Comparison of ENCODE assay signal across 9 cellular contexts in the genomic region with DNA sequence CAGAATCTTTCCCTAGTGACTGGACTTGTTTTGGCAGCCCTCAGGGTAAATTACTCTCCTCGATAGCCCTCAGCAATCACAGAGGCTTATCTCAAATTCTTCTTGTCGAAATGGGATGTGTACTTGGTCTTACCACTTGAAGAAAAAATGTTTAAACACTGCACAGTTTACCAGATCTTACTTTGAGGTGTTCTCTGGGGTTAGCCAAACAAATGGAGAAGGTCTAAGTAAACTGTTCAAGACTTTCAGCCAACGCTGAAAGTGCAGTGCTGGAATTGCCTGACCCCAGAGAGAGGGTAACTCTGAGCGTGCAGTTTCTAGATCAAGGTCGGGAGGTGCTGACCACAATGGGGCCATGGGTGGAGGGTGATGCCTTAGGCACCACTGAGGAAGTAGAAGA. TPM values are rescaled to one million over a fixed set of nuclear protein-coding genes. Genes with fewer than 3 reads are reported as not detected.
A peak's percentile ranks its signal among the peaks of the same experiment; 100 is the strongest.
DNase-seq lines count a peak whose midpoint lies in the region; ATAC-seq and TF ChIP-seq lines count a peak whose summit lies in the region.
"Had no signal": no experiment of that assay in that cellular context is flagged by ENCODE, and none has a peak within 500 bp of the region (broad histone marks: within the 10 kb centered on the region; RNA-seq: fewer than 3 reads in every experiment).

No MANE protein-coding gene starts in this region.

- H3K4me3 Mint-ChIP-seq in central memory CD8-positive, alpha-beta T cell: peak overlapping the region; percentile 6
- H3K4me3 Mint-ChIP-seq in stimulated activated effector memory CD8-positive, alpha-beta T cell treated with anti-CD3 and anti-CD28 coated beads, Interleukin-12 subunit alpha, Interleukin-12 subunit beta, amount 100 ng/mL, for 72 hours: peak overlapping the region; percentile 40
- no peak overlapping the region for H3K4me3 Mint-ChIP-seq in MCF 10A (ENCODE audit: unreplicated experiment)

- BruUV-seq in MCF 10A (replicated peaks; lab: Mats Ljungman, UMichigan): no TSS peak

- peaks cover 21% of the 10 kb centered on the region for H3K4me1 Mint-ChIP-seq in central memory CD8-positive, alpha-beta T cell
- peaks cover 24% of the 10 kb centered on the region for H3K4me1 Mint-ChIP-seq in stimulated activated effector memory CD8-positive, alpha-beta T cell treated with anti-CD3 and anti-CD28 coated beads, Interleukin-12 subunit alpha, Interleukin-12 subunit beta, amount 100 ng/mL, for 72 hours
- peaks cover 10% of the 10 kb centered on the region for H3K4me1 Mint-ChIP-seq in MCF 10A (ENCODE audit: insufficient read depth, unreplicated experiment)

- H3K27me3 Mint-ChIP-seq in central memory CD8-positive, alpha-beta T cell: peaks cover 29% of the 10 kb centered on the region
- H3K27me3 Mint-ChIP-seq in MCF 10A (ENCODE audit: insufficient read depth, unreplicated experiment): peaks cover 64% of the 10 kb centered on the region

- peak; percentile 32 for DNase-seq in NOMO-1 treated with DMSO at 0.1 percent for 48 hours (lab: John Stamatoyannopoulos, UW; ENCODE audit: unreplicated experiment)
- no peak for DNase-seq in central memory CD8-positive, alpha-beta T cell (ENCODE audit: low spot score in 2 of 2)
- DNase-seq in stimulated activated effector memory CD8-positive, alpha-beta T cell treated with anti-CD3 and anti-CD28 coated beads, Interleukin-12 subunit alpha, Interleukin-12 subunit beta, amount 100 ng/mL, for 72 hours (ENCODE audit: low spot score in 2 of 2): no peak
- DNase-seq in retina: no peak
- DNase-seq in central memory CD4-positive, alpha-beta T cell: no peak
- DNase-seq in MCF 10A (ENCODE audit: unreplicated experiment): no peak
- DNase-seq: activated CD4-positive, alpha-beta T cell treated with anti-CD3 and anti-CD28 coated beads for 4 hours; right lobe of liver had no signal

- no peaks in the 10 kb centered on the region for H3K9me3 Mint-ChIP-seq in central memory CD8-positive, alpha-beta T cell
- no peaks in the 10 kb centered on the region for H3K9me3 Mint-ChIP-seq in stimulated activated effector memory CD8-positive, alpha-beta T cell treated with anti-CD3 and anti-CD28 coated beads, Interleukin-12 subunit alpha, Interleukin-12 subunit beta, amount 100 ng/mL, for 72 hours
- H3K9me3 Mint-ChIP-seq in MCF 10A (ENCODE audit: unreplicated experiment): no peaks in the 10 kb centered on the region

- POLR2A ChIA-PET in MCF 10A (lab: Yijun Ruan, JAX): no interaction called here

- intact Hi-C loops in MCF 10A (cut with micrococcal nuclease): no loop called here

- CTCF ChIA-PET in MCF 10A (lab: Yijun Ruan, JAX): interaction anchor here (0.5 kb wide), 1 partner anchor 41 kb away, joined by 3 read pairs; no protein-coding TSS in a partner anchor

- no peak overlapping the region for H3K27ac Mint-ChIP-seq in central memory CD8-positive, alpha-beta T cell (ENCODE audit: low read depth)
- peak overlapping the region; percentile 48 for H3K27ac Mint-ChIP-seq in stimulated activated effector memory CD8-positive, alpha-beta T cell treated with anti-CD3 and anti-CD28 coated beads, Interleukin-12 subunit alpha, Interleukin-12 subunit beta, amount 100 ng/mL, for 72 hours
- H3K27ac Mint-ChIP-seq in MCF 10A (ENCODE audit: low read depth, unreplicated experiment): no peak overlapping the region

- H3K36me3 Mint-ChIP-seq in central memory CD8-positive, alpha-beta T cell (ENCODE audit: insufficient read depth): no peaks in the 10 kb centered on the region
- H3K36me3 Mint-ChIP-seq in stimulated activated effector memory CD8-positive, alpha-beta T cell treated with anti-CD3 and anti-CD28 coated beads, Interleukin-12 subunit alpha, Interleukin-12 subunit beta, amount 100 ng/mL, for 72 hours: no peaks in the 10 kb centered on the region
- no peaks in the 10 kb centered on the region for H3K36me3 Mint-ChIP-seq in MCF 10A (ENCODE audit: insufficient read depth, unreplicated experiment)

- no peak for TF ChIP-seq CTCF in MCF 10A (IDR thresholded peaks at IDR 0.05; ENCODE audit: unreplicated experiment)

- peak; percentile 66 for ATAC-seq in GM18511 (IDR thresholded peaks at IDR 0.05; ENCODE audit: unreplicated experiment)
- ATAC-seq in central memory CD8-positive, alpha-beta T cell (replicated peaks; ENCODE audit: extremely low read depth, poor library complexity, severe bottlenecking): peak; percentile 65
- ATAC-seq in stimulated activated effector memory CD8-positive, alpha-beta T cell treated with anti-CD3 and anti-CD28 coated beads, Interleukin-12 subunit alpha, Interleukin-12 subunit beta, amount 100 ng/mL, for 72 hours: peak; percentile 97

RNA-seq across cellular contexts. Expression of a gene that starts 39.2 kb away (rescaled TPM):
- total RNA-seq in MCF 10A (2022): 2.1 TPM in 2 replicates
